5 cellular contexts compared by ENCODE assay signal in the genomic region with DNA sequence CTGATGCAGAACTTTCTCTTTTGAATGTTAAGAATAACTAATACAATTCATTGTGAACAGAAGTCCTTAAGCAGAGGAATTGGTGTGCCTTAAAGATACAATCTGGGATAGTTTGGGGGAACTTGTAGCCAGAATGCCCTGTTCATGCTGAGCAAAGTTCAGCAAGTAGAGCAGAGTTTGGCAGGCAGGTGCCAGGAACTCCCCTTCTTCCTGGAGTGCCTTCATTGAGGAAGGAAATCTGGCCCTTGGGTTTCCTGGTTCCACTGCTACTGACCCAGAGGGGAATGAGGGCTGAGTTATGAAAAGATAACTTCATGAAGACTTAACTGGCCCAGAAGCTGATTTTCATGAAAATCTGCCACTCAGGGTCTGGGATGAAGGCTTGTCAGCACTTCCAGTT. TPM values are rescaled to one million over a fixed set of nuclear protein-coding genes. Genes with fewer than 3 reads are reported as not detected.
"Had no signal": no experiment of that assay in that cellular context is flagged by ENCODE, and none has a peak within 500 bp of the region (broad histone marks: within the 10 kb centered on the region; RNA-seq: fewer than 3 reads in every experiment).

No MANE protein-coding gene starts in this region.

RNA-seq across cellular contexts. Expression of a gene that starts 40.4 kb away (rescaled TPM):
- total RNA-seq: M059J, PC-3, SJSA1 had no signal
- polyA plus RNA-seq: SK-N-SH had no signal

RNA-seq across cellular contexts. Expression of a gene that starts 40.5 kb away (rescaled TPM):
- total RNA-seq: PC-3, Right ventricle myocardium superior, SJSA1 had no signal
- polyA plus RNA-seq: SK-N-SH had no signal

RNA-seq across cellular contexts. Expression of a gene that starts 56.1 kb away (rescaled TPM):
- total RNA-seq: M059J, PC-3, SJSA1 had no signal

RNA-seq across cellular contexts. Expression of a gene that starts 56.2 kb away (rescaled TPM):
- total RNA-seq: M059J, PC-3, SJSA1 had no signal
- polyA plus RNA-seq: SK-N-SH had no signal
